ENCODE assay signal across 12 cellular contexts in the genomic region with DNA sequence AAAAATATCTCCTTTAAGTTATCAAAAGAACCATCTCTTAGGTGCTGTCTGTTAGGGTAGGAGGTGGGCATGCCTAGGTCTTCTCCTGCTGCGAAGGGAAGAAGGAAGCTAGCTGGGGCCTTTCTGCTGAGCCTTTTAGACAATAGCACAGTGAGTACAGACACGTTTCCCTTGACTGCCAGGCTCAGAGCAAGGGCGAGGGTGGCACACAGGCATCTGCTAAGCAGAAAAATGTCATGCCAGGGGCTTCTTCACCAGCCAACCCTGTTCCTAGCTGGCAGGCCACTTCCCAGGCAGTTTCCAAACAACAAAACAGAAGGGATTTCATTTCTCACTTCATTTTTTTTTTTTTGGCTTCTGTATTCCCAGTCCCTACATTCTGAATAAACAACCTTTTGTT.
A peak's percentile ranks its signal among the peaks of the same experiment; 100 is the strongest.
DNase-seq lines count a peak whose midpoint lies in the region; ATAC-seq, FAIRE-seq and TF ChIP-seq lines count a peak whose summit lies in the region.
"Had no signal": no experiment of that assay in that cellular context is flagged by ENCODE, and none has a peak within 500 bp of the region (broad histone marks: within the 10 kb centered on the region; RNA-seq: fewer than 3 reads in every experiment).

No MANE protein-coding gene starts in this region.

- no TSS peak for BruUV-seq in Calu3 (replicated peaks; lab: Mats Ljungman, UMichigan)

- H3K9me3 ChIP-seq in skeletal muscle tissue (ENCODE audit: control insufficient read depth in 3 of 3, low read length in 3 of 3) (no peaks in the 10 kb centered on the region), HAP-1 (no peaks in the 10 kb centered on the region)

- H3K4me1 ChIP-seq in skeletal muscle tissue (ENCODE audit: control insufficient read depth in 3 of 3, insufficient read depth in 3 of 3, low read length in 3 of 3) (peaks cover 12 to 18% (median 15%) of the 10 kb centered on the region in 3 donors), HAP-1 (peaks cover 12% of the 10 kb centered on the region)

- peaks cover 13% of the 10 kb centered on the region for H3K27me3 Mint-ChIP-seq in Calu3 (ENCODE audit: unreplicated experiment)

- H3K9me3 Mint-ChIP-seq in Calu3 (ENCODE audit: low read depth, unreplicated experiment), result no peaks in the 10 kb centered on the region
- H3K9me3 Mint-ChIP-seq: IgD-negative memory B cell had no signal

- H3K36me3 ChIP-seq in skeletal muscle tissue (ENCODE audit: control insufficient read depth in 3 of 3, insufficient read depth in 3 of 3, low read length in 3 of 3) (no peaks in the 10 kb centered on the region), HAP-1 (replicated peaks) (no peaks in the 10 kb centered on the region)

- intact Hi-C loops in Calu3 (cut with micrococcal nuclease; ENCODE audit: unreplicated experiment), result loop anchor here (5.0 kb wide), 1 partner anchor 166 kb away; a partner anchor contains a TSS

- H3K4me3 ChIP-seq in skeletal muscle tissue (ENCODE audit: low read length in 3 of 3) (peak overlapping the region; percentile 6 to 46 (median 38)), HAP-1 (no peak overlapping the region)
- H3K4me3 ChIP-seq: PC-9 had no signal

- H3K9ac ChIP-seq in skeletal muscle tissue (ENCODE audit: low read depth in 1 of 3, low read length in 3 of 3), result peak overlapping the region in 2 of 3 donors; percentile 41 to 63

- H3K36me3 Mint-ChIP-seq in Calu3 (ENCODE audit: insufficient read depth, unreplicated experiment), result peaks cover 20% of the 10 kb centered on the region
- H3K36me3 Mint-ChIP-seq: IgD-negative memory B cell had no signal

- H3K27ac Mint-ChIP-seq in Calu3 (ENCODE audit: unreplicated experiment), result no peak overlapping the region
- H3K27ac Mint-ChIP-seq: IgD-negative memory B cell had no signal

- H3K4me3 Mint-ChIP-seq in Calu3 (ENCODE audit: low read depth, unreplicated experiment), result peak overlapping the region; percentile 29

- H3K27ac ChIP-seq in angular gyrus (ENCODE audit: low read depth, low read length) (peak overlapping the region; percentile 64), skeletal muscle tissue (ENCODE audit: low read depth, low read length) (peak overlapping the region; percentile 37)
- H3K27ac ChIP-seq: PC-9 had no signal

- ATAC-seq in left lobe of liver, result peak; percentile 33
- no peak for ATAC-seq in HG02623 (IDR thresholded peaks at IDR 0.05; ENCODE audit: unreplicated experiment)

- no peak for TF ChIP-seq CTCF in Calu3 (IDR thresholded peaks at IDR 0.05; ENCODE audit: unreplicated experiment)

- no peak for FAIRE-seq in HTR-8/SVneo (lab: Jason Lieb, UNC)

- H3K4me1 Mint-ChIP-seq in Calu3 (ENCODE audit: low read depth, unreplicated experiment), result peaks cover 32% of the 10 kb centered on the region

- H3K27me3 ChIP-seq in skeletal muscle tissue (ENCODE audit: control insufficient read depth in 3 of 3, insufficient read depth in 3 of 3, low read length in 3 of 3) (no peaks in the 10 kb centered on the region), HAP-1 (ENCODE audit: low read depth) (no peaks in the 10 kb centered on the region)

- DNase-seq in Calu3 (peak; percentile 13), left lobe of liver (ENCODE audit: low spot score) (no peak), NCI-H1092 (lab: John Stamatoyannopoulos, UW) (no peak), HAP-1 (ENCODE audit: low spot score in 2 of 2) (no peak), HTR-8/SVneo (ENCODE audit: insufficient read length, low spot score) (no peak)
- DNase-seq: activated T-cell treated with anti-CD3 and anti-CD28 coated beads for 4 hours, PC-9, trophoblast cell had no signal

- in situ Hi-C loops in HAP-1 (cut with MboI; ENCODE audit: low sequenced_read_pairs), result loop anchor here (25.0 kb wide), 1 partner anchor 319 kb away; no protein-coding TSS in a partner anchor

- CTCF ChIA-PET in Calu3 (lab: Charles Lee), result no interaction called here
